29 cellular contexts compared by ENCODE assay signal in the genomic region with DNA sequence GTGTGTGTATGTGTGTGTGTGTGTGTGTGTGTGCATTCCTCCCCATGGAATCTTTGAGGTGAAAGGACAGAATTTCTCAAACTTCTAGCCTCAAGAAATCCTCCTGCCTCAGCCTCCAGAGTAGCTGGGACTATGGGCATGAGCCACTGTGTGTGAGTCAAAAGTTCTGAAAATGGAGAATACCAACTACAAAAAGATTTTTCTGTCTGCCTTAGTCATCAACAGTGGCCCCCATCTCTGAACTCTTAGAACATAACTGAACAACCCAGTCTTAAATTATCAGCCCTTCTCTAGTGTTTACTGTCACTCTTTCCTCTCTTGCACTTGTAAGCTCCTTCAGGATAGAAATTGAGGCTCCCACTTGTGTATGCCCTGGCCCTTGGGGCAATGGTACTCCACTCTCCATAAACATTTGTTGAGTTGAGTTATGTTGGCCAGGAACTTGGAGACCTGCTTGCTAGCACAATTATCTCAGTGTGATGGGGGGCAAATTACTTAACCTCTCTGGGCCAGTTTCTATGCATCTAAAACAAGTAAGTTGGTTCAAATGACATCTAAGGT. TPM values are rescaled to one million over a fixed set of nuclear protein-coding genes. Genes with fewer than 3 reads are reported as not detected.
"Had no signal": no experiment of that assay in that cellular context is flagged by ENCODE, and none has a peak within 500 bp of the region (broad histone marks: within the 10 kb centered on the region; RNA-seq: fewer than 3 reads in every experiment).

No MANE protein-coding gene starts in this region.

- H3K4me3 Mint-ChIP-seq: immature natural killer cell; mesothelial cell of epicardium; naive thymus-derived CD4-positive, alpha-beta T cell; nephron had no signal

- H3K36me3 ChIP-seq: esophagus squamous epithelium, heart right ventricle, right lobe of liver, stomach, thyroid gland had no signal

- H3K4me3 ChIP-seq: coronary artery, esophagus squamous epithelium, heart right ventricle, mucosa of descending colon, right lobe of liver, smooth muscle cell, stomach, thyroid gland had no signal

- H3K27me3 ChIP-seq: esophagus squamous epithelium, heart right ventricle, right lobe of liver, stomach, thyroid gland had no signal

- H3K4me1 ChIP-seq: esophagus squamous epithelium, stomach had no signal

- H3K4me1 Mint-ChIP-seq: immature natural killer cell had no signal

- H3K27ac ChIP-seq: coronary artery, esophagus squamous epithelium, right lobe of liver, stomach, thyroid gland had no signal

- DNase-seq: dermis blood vessel endothelial cell; effector memory CD4-positive, alpha-beta T cell; esophagus squamous epithelium; foreskin melanocyte; glutamatergic neuron; heart right ventricle; hypothalamus; immature natural killer cell; islet precursor cell; kidney glomerular epithelial cell; mesenchymal stem cell; mucosa of descending colon; naive thymus-derived CD4-positive, alpha-beta T cell; nucleus accumbens; right lobe of liver; stimulated activated CD4-positive, alpha-beta T cell treated with anti-CD3 and anti-CD28 coated beads, Interleukin-12 subunit alpha, Interleukin-12 subunit beta, amount 100 ng/mL, for 4 hours; stimulated activated CD4-positive, alpha-beta T cell treated with anti-CD3 and anti-CD28 coated beads, Interleukin-1b, Interleukin-23, amount 100 ng/mL, for 48 hours; stimulated activated CD4-positive, alpha-beta T cell treated with anti-CD3 and anti-CD28 coated beads, Interleukin-4, amount 100 ng/mL, for 1 hour; stimulated activated CD8-positive, alpha-beta memory T cell treated with anti-CD3 and anti-CD28 coated beads, Interleukin-4, amount 100 ng/mL, for 48 hours; stimulated activated naive CD4-positive, alpha-beta T cell treated with Interleukin-2 at 50 U/mL for 16 hours; stomach; thyroid gland; trophoblast cell had no signal

- H3K9me3 ChIP-seq: esophagus squamous epithelium, heart right ventricle, mucosa of descending colon, right lobe of liver, stomach, thyroid gland had no signal

- H3K27ac Mint-ChIP-seq: immature natural killer cell; mesothelial cell of epicardium; naive thymus-derived CD4-positive, alpha-beta T cell; nephron had no signal

- ATAC-seq: heart right ventricle; mucosa of descending colon; naive thymus-derived CD4-positive, alpha-beta T cell; right lobe of liver had no signal

- H3K36me3 Mint-ChIP-seq: immature natural killer cell, mesothelial cell of epicardium had no signal

- H3K9me3 Mint-ChIP-seq: mesothelial cell of epicardium had no signal

RNA-seq across cellular contexts. Expression of gene CLIC5, which starts 35.3 kb away (rescaled TPM):
- total RNA-seq: lung microvascular endothelial cell, osteocyte had no signal
